9 cellular contexts compared by ENCODE assay signal in the genomic region with DNA sequence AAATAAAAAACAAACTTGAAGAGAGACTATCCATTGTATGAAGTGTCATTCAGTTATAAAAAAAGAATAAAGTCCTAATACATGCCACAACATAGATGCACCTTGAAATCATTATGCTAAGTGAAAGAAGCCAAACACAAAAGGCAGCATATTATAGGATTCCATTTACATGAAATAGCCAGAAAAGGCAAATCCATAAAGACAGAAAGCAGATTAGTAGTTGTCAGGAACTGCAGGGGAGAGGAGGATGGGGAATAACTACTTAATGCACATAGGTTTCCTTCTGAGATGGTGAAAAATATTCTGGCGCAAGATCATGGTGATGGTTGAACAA. TPM values are rescaled to one million over a fixed set of nuclear protein-coding genes. Genes with fewer than 3 reads are reported as not detected.
DNase-seq lines count a peak whose midpoint lies in the region; ATAC-seq lines count a peak whose summit lies in the region.
"Had no signal": no experiment of that assay in that cellular context is flagged by ENCODE, and none has a peak within 500 bp of the region (broad histone marks: within the 10 kb centered on the region; RNA-seq: fewer than 3 reads in every experiment).

No MANE protein-coding gene starts in this region.

- peaks cover 0 to 6% (median 0%) of the 10 kb centered on the region in 9 donors for H3K9me3 Mint-ChIP-seq in naive thymus-derived CD8-positive, alpha-beta T cell

- H3K36me3 Mint-ChIP-seq in naive thymus-derived CD8-positive, alpha-beta T cell = peaks cover 0 to 7% (median 2%) of the 10 kb centered on the region in 3 donors

- H3K27me3 Mint-ChIP-seq in naive thymus-derived CD8-positive, alpha-beta T cell = peaks cover 0 to 11% (median 0%) of the 10 kb centered on the region in 5 donors

- peaks cover 6 to 14% (median 13%) of the 10 kb centered on the region in 4 donors for H3K4me1 Mint-ChIP-seq in naive thymus-derived CD8-positive, alpha-beta T cell

- in situ Hi-C loops in SK-MEL-5 (cut with HindIII; ENCODE audit: low pct_unique_long_range_greater_than_20kb, low sequenced_read_pairs) = no loop called here

- ATAC-seq in GM18907 (IDR thresholded peaks at IDR 0.05; ENCODE audit: unreplicated experiment) (peak; percentile 43), HG02759 (IDR thresholded peaks at IDR 0.05; ENCODE audit: unreplicated experiment) (peak; percentile 45), HG02970 (IDR thresholded peaks at IDR 0.05; ENCODE audit: low FRiP score, unreplicated experiment) (no peak)
- ATAC-seq in naive thymus-derived CD8-positive, alpha-beta T cell = peak in 1 of 2 donors; percentile 20
- ATAC-seq: HCT116 had no signal

- H3K4me3 Mint-ChIP-seq in naive thymus-derived CD8-positive, alpha-beta T cell = peak overlapping the region; percentile 70 to 84 (median 74)

- POLR2A ChIA-PET in naive thymus-derived CD8-positive, alpha-beta T cell (lab: Charles Lee) = no interaction called here

- DNase-seq in SK-MEL-5 (ENCODE audit: low read depth, low spot score) = peak; percentile 5
- no peak for DNase-seq in naive thymus-derived CD8-positive, alpha-beta T cell
- no peak for DNase-seq in NCI-H446 (lab: John Stamatoyannopoulos, UW)
- no peak for DNase-seq in NCI-H82 treated with DMSO at 0.1 percent for 48 hours (lab: John Stamatoyannopoulos, UW; ENCODE audit: unreplicated experiment)
- no peak for DNase-seq in SKM-1 (lab: John Stamatoyannopoulos, UW; ENCODE audit: unreplicated experiment)

- peak overlapping the region; percentile 41 to 85 (median 70) for H3K27ac Mint-ChIP-seq in naive thymus-derived CD8-positive, alpha-beta T cell

RNA-seq across cellular contexts. Expression of gene PON1, which starts 6.6 kb away (rescaled TPM):
- total RNA-seq in SK-MEL-5 (2014; rRNA removed; shearing (Covaris generic)) = 0.16 TPM in 1 of 2 replicates, not detected in the other
- polyA plus RNA-seq in SK-MEL-5 (2015; cell fraction: cytosol; rRNA removed) = not detected in 2 replicates
- 3.9 TPM in 1 of 2 replicates, not detected in the other for polyA plus RNA-seq in SK-MEL-5 (2015; cell fraction: nucleus; rRNA removed)
- not detected for total RNA-seq in naive thymus-derived CD8-positive, alpha-beta T cell
- polyA plus RNA-seq in naive thymus-derived CD8-positive, alpha-beta T cell = not detected
